27 cellular contexts compared by ENCODE assay signal in the genomic region with DNA sequence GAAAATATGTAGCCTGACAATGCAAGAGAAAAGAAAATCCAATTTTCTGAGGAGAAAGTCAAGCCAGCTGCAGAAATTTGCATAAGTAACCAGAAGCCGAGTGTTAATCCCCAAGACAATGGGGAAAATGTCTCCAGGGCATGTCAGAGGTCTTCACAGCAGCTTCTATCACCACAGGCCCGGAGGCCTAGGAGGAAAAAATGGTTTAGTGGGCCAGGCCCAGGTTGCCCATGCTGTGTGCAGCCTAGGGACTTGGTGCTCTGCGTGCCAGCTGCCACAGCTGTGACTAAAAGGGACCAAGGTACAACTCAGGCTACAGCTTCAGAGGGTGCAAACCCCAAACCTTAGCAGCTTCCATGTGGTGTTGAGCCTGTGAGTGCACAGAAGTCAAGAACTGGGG.
"Had no signal": no experiment of that assay in that cellular context is flagged by ENCODE, and none has a peak within 500 bp of the region (broad histone marks: within the 10 kb centered on the region; RNA-seq: fewer than 3 reads in every experiment).

No MANE protein-coding gene starts in this region.

- H3K36me3 Mint-ChIP-seq: natural killer cell; stimulated activated effector memory CD8-positive, alpha-beta T cell treated with anti-CD3 and anti-CD28 coated beads, Interleukin-12 subunit alpha, Interleukin-12 subunit beta, amount 100 ng/mL, for 72 hours; stimulated activated naive B cell treated with anti-CD40 and anti-IgM and Interleukin-4, amounts not matched to agents 10 μg/mL and 1 μg/mL and 100 μg/mL, for 72 hours had no signal

- H3K4me3 ChIP-seq: neural progenitor cell, pancreas, prostate gland, right lobe of liver, sigmoid colon, stomach, thoracic aorta, thyroid gland, tibial nerve, upper lobe of left lung, vagina had no signal

- H3K27ac Mint-ChIP-seq: natural killer cell; nephron; neural progenitor cell; stimulated activated effector memory CD8-positive, alpha-beta T cell treated with anti-CD3 and anti-CD28 coated beads, Interleukin-12 subunit alpha, Interleukin-12 subunit beta, amount 100 ng/mL, for 72 hours; stimulated activated naive B cell treated with anti-CD40 and anti-IgM and Interleukin-4, amounts not matched to agents 10 μg/mL and 1 μg/mL and 100 μg/mL, for 72 hours; stimulated activated naive CD8-positive, alpha-beta T cell treated with anti-CD3 and anti-CD28 coated beads, Interleukin-15, Interleukin-2, amounts not matched to agents 100 ng/mL and 50 ng/mL, for 24 hours had no signal

- H3K27me3 Mint-ChIP-seq: stimulated activated naive B cell treated with anti-CD40 and anti-IgM and Interleukin-4, amounts not matched to agents 10 μg/mL and 1 μg/mL and 100 μg/mL, for 72 hours; stimulated activated naive CD8-positive, alpha-beta T cell treated with anti-CD3 and anti-CD28 coated beads, Interleukin-15, Interleukin-2, amounts not matched to agents 100 ng/mL and 50 ng/mL, for 24 hours had no signal

- DNase-seq: natural killer cell; occipital lobe; pancreas; retina; right cardiac atrium; right lobe of liver; sigmoid colon; small intestine; stimulated activated CD4-positive, alpha-beta T cell treated with anti-CD3 and anti-CD28 coated beads, Interleukin-15, amount 100 ng/mL, for 24 hours; stimulated activated CD4-positive, alpha-beta T cell treated with anti-CD3 and anti-CD28 coated beads, Interleukin-2, amount 100 ng/mL, for 24 hours; stimulated activated CD4-positive, alpha-beta T cell treated with anti-CD3 and anti-CD28 coated beads, Interleukin-2, amount 100 ng/mL, for 48 hours; stimulated activated CD4-positive, alpha-beta T cell treated with anti-CD3 and anti-CD28 coated beads, Interleukin-4, amount 100 ng/mL, for 24 hours; stimulated activated naive B cell treated with anti-CD40 and anti-IgM and Interleukin-4, amounts not matched to agents 10 μg/mL and 1 μg/mL and 100 μg/mL, for 72 hours; stimulated activated naive CD4-positive, alpha-beta T cell treated with Interleukin-2 at 50 U/mL for 16 hours; stomach; thyroid gland; trophoblast cell; upper lobe of left lung had no signal

- H3K27me3 ChIP-seq: neural progenitor cell, pancreas, right lobe of liver, sigmoid colon, stomach, thyroid gland, tibial nerve, upper lobe of left lung, vagina had no signal

- FAIRE-seq: pancreas, small intestine, urothelium cell line had no signal

- H3K9ac ChIP-seq: neural progenitor cell had no signal

- H3K4me1 ChIP-seq: neural progenitor cell, pancreas, prostate gland, right lobe of liver, sigmoid colon, stomach, thyroid gland, tibial nerve, upper lobe of left lung, vagina had no signal

- H3K4me1 Mint-ChIP-seq: natural killer cell; nephron; neural progenitor cell; stimulated activated effector memory CD8-positive, alpha-beta T cell treated with anti-CD3 and anti-CD28 coated beads, Interleukin-12 subunit alpha, Interleukin-12 subunit beta, amount 100 ng/mL, for 72 hours; stimulated activated naive B cell treated with anti-CD40 and anti-IgM and Interleukin-4, amounts not matched to agents 10 μg/mL and 1 μg/mL and 100 μg/mL, for 72 hours had no signal

- H3K4me3 Mint-ChIP-seq: natural killer cell; nephron; neural progenitor cell; stimulated activated effector memory CD8-positive, alpha-beta T cell treated with anti-CD3 and anti-CD28 coated beads, Interleukin-12 subunit alpha, Interleukin-12 subunit beta, amount 100 ng/mL, for 72 hours; stimulated activated naive B cell treated with anti-CD40 and anti-IgM and Interleukin-4, amounts not matched to agents 10 μg/mL and 1 μg/mL and 100 μg/mL, for 72 hours; stimulated activated naive CD8-positive, alpha-beta T cell treated with anti-CD3 and anti-CD28 coated beads, Interleukin-15, Interleukin-2, amounts not matched to agents 100 ng/mL and 50 ng/mL, for 24 hours had no signal

- H3K4me2 ChIP-seq: neural progenitor cell had no signal

- H3K9me3 ChIP-seq: pancreas, prostate gland, right lobe of liver, thoracic aorta, thyroid gland had no signal

- H3K36me3 ChIP-seq: neural progenitor cell, pancreas, prostate gland, right lobe of liver, sigmoid colon, stomach, thoracic aorta, thyroid gland, tibial nerve, upper lobe of left lung, vagina had no signal

- H3K27ac ChIP-seq: neural progenitor cell, pancreas, prostate gland, right lobe of liver, sigmoid colon, stomach, thoracic aorta, thyroid gland, tibial nerve, upper lobe of left lung, vagina had no signal

- ATAC-seq: natural killer cell; pancreas; right cardiac atrium; right lobe of liver; stimulated activated effector memory CD8-positive, alpha-beta T cell treated with anti-CD3 and anti-CD28 coated beads, Interleukin-12 subunit alpha, Interleukin-12 subunit beta, amount 100 ng/mL, for 72 hours; stimulated activated naive B cell treated with anti-CD40 and anti-IgM and Interleukin-4, amounts not matched to agents 10 μg/mL and 1 μg/mL and 100 μg/mL, for 72 hours had no signal
